In the genomic region with DNA sequence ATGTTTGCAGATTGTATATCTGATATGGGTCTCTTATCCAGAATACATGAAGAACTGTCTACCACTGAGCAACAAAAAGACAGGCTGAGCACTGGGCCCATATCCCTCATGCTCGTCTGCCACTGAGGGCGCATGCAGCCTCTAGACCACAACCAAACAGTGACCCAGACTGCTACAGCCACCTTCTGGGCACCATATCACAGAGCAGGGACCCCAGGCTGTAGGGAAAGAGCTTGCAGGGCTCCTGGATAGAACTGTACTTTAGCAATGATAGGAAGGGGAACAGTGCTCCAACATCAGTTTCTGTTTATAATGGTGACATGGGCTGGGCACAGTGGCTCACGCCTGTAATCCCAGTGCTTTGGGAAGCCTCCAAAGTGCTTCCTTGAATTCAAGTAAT, we compare ENCODE assay signal across 26 cellular contexts. TPM values are rescaled to one million over a fixed set of nuclear protein-coding genes. Genes with fewer than 3 reads are reported as not detected.
DNase-seq lines count a peak whose midpoint lies in the region; TF ChIP-seq lines count a peak whose summit lies in the region.
"Had no signal": no experiment of that assay in that cellular context is flagged by ENCODE, and none has a peak within 500 bp of the region (broad histone marks: within the 10 kb centered on the region; RNA-seq: fewer than 3 reads in every experiment).

No MANE protein-coding gene starts in this region.

- H3K27me3 Mint-ChIP-seq in activated T-helper 2 cell treated with anti-CD3 and anti-CD28 coated beads, Interferon-gamma antibody, Interleukin-2, Interleukin-4, amounts not matched to agents 10 μg/mL and 5 μg/mL and 100 μg/mL, durations not matched to agents 14 hours and 24 hours and 36 hours (ENCODE audit: low read depth) = no peaks in the 10 kb centered on the region
- H3K27me3 Mint-ChIP-seq: activated CD4-positive, alpha-beta T cell treated with anti-CD3 and anti-CD28 coated beads, Interleukin-2, amount 10 ng/mL, durations not matched to agents 24 days and 14 days; activated naive CD8-positive, alpha-beta T cell; CD4-positive, alpha-beta T cell had no signal

- intact Hi-C loops in activated T-helper 2 cell treated with anti-CD3 and anti-CD28 coated beads, Interferon-gamma antibody, Interleukin-2, Interleukin-4, amounts not matched to agents 10 μg/mL and 5 μg/mL and 100 μg/mL, durations not matched to agents 14 hours and 24 hours and 36 hours (cut with micrococcal nuclease) = no loop called here

- H2AFZ ChIP-seq in mesenchymal stem cell (ENCODE audit: low read depth, low read length) = no peak overlapping the region

- TF ChIP-seq CTCF in GM12872 (IDR thresholded peaks at IDR 0.05; ENCODE audit: insufficient read depth, low read depth, low read length) = 0 out of 3 replicates have a peak, but pooled peaks have one; percentile 1

- no peak overlapping the region for H3K14ac ChIP-seq in mesenchymal stem cell (ENCODE audit: low read length in 2 of 2)

- no peak overlapping the region for H3K18ac ChIP-seq in mesenchymal stem cell (ENCODE audit: low read depth in 1 of 2, low read length in 2 of 2)

- no peak overlapping the region for H3K9ac ChIP-seq in mesenchymal stem cell (ENCODE audit: low read length)

- H3K27me3 ChIP-seq in mesenchymal stem cell (ENCODE audit: control insufficient read depth in 1 of 2, insufficient read depth in 1 of 2, low read length in 2 of 2) = no peaks in the 10 kb centered on the region
- H3K27me3 ChIP-seq: ovary, Peyer's patch had no signal

- no peak overlapping the region for H3K27ac ChIP-seq in mesenchymal stem cell (ENCODE audit: low read length, poor library complexity, severe bottlenecking)
- H3K27ac ChIP-seq: ovary, Peyer's patch, VCaP had no signal

- H3K79me1 ChIP-seq in mesenchymal stem cell (replicated peaks; ENCODE audit: low read length, poor library complexity, severe bottlenecking) = no peaks in the 10 kb centered on the region

- DNase-seq in NCI-H526 treated with DMSO at 0.1 percent for 48 hours (lab: John Stamatoyannopoulos, UW) (peak; percentile 21), cerebellar cortex (ENCODE audit: low spot score) (peak; percentile 21), mesenchymal stem cell (no peak), ecto neural progenitor cell (ENCODE audit: low spot score) (no peak), NCI-H2081 treated with DMSO at 0.1 percent for 48 hours (lab: John Stamatoyannopoulos, UW) (no peak)
- no peak for DNase-seq in activated T-helper 2 cell treated with anti-CD3 and anti-CD28 coated beads, Interferon-gamma antibody, Interleukin-2, Interleukin-4, amounts not matched to agents 10 μg/mL and 5 μg/mL and 100 μg/mL, durations not matched to agents 14 hours and 24 hours and 36 hours (ENCODE audit: low spot score)
- DNase-seq: activated CD4-positive, alpha-beta T cell treated with anti-CD3 and anti-CD28 coated beads, Interleukin-2, amount 10 ng/mL, durations not matched to agents 24 days and 14 days; activated CD8-positive, alpha-beta memory T cell treated with anti-CD3 and anti-CD28 coated beads for 24 hours; activated T-cell treated with anti-CD3 and anti-CD28 coated beads for 4 hours; CD4-positive, alpha-beta T cell; hippocampal formation; immature natural killer cell; IMR-90; left cardiac atrium; MV-4-11; nephron progenitor cell; ovary; Peyer's patch; retina; SHP77; stimulated activated naive CD4-positive, alpha-beta T cell; T1000 had no signal

- peaks cover 4% of the 10 kb centered on the region for H3K36me3 Mint-ChIP-seq in activated T-helper 2 cell treated with anti-CD3 and anti-CD28 coated beads, Interferon-gamma antibody, Interleukin-2, Interleukin-4, amounts not matched to agents 10 μg/mL and 5 μg/mL and 100 μg/mL, durations not matched to agents 14 hours and 24 hours and 36 hours (ENCODE audit: low read depth)

- H2BK15ac ChIP-seq in mesenchymal stem cell (ENCODE audit: low read depth, poor library complexity, severe bottlenecking) = no peak overlapping the region

- H2BK5ac ChIP-seq in mesenchymal stem cell (ENCODE audit: low read depth, low read length, poor library complexity, severe bottlenecking) = no peak overlapping the region

- no peak overlapping the region for H3K4me3 Mint-ChIP-seq in activated T-helper 2 cell treated with anti-CD3 and anti-CD28 coated beads, Interferon-gamma antibody, Interleukin-2, Interleukin-4, amounts not matched to agents 10 μg/mL and 5 μg/mL and 100 μg/mL, durations not matched to agents 14 hours and 24 hours and 36 hours (ENCODE audit: low read depth)
- H3K4me3 Mint-ChIP-seq: activated CD4-positive, alpha-beta T cell treated with anti-CD3 and anti-CD28 coated beads, Interleukin-2, amount 10 ng/mL, durations not matched to agents 24 days and 14 days; activated naive CD8-positive, alpha-beta T cell; CD4-positive, alpha-beta T cell; immature natural killer cell; nephron progenitor cell had no signal

- H3K4me2 ChIP-seq in mesenchymal stem cell (ENCODE audit: low read length, poor library complexity, severe bottlenecking) = no peak overlapping the region
- H3K4me2 ChIP-seq: smooth muscle cell had no signal

- 57% methylated on average over 3 of the region's 3 CpGs for WGBS in mesenchymal stem cell

- no peak overlapping the region for H2BK12ac ChIP-seq in mesenchymal stem cell (ENCODE audit: low read length in 2 of 2)

- peak overlapping the region; percentile 27 for H4K91ac ChIP-seq in mesenchymal stem cell (ENCODE audit: low read length)

- no peak overlapping the region for H3K4me3 ChIP-seq in mesenchymal stem cell (ENCODE audit: insufficient read depth in 1 of 2, low read depth in 1 of 2, low read length in 2 of 2)
- H3K4me3 ChIP-seq: ovary, Peyer's patch, smooth muscle cell had no signal

- H3K4me1 Mint-ChIP-seq in activated T-helper 2 cell treated with anti-CD3 and anti-CD28 coated beads, Interferon-gamma antibody, Interleukin-2, Interleukin-4, amounts not matched to agents 10 μg/mL and 5 μg/mL and 100 μg/mL, durations not matched to agents 14 hours and 24 hours and 36 hours (ENCODE audit: low read depth) = no peaks in the 10 kb centered on the region
- H3K4me1 Mint-ChIP-seq: immature natural killer cell had no signal

- H4K8ac ChIP-seq in mesenchymal stem cell (ENCODE audit: low read length) = peak overlapping the region; percentile 54

- no peak overlapping the region for H2AK5ac ChIP-seq in mesenchymal stem cell (ENCODE audit: low read length, severe bottlenecking)

- H3K9me3 Mint-ChIP-seq in activated T-helper 2 cell treated with anti-CD3 and anti-CD28 coated beads, Interferon-gamma antibody, Interleukin-2, Interleukin-4, amounts not matched to agents 10 μg/mL and 5 μg/mL and 100 μg/mL, durations not matched to agents 14 hours and 24 hours and 36 hours = no peaks in the 10 kb centered on the region
- H3K9me3 Mint-ChIP-seq: activated CD4-positive, alpha-beta T cell treated with anti-CD3 and anti-CD28 coated beads, Interleukin-2, amount 10 ng/mL, durations not matched to agents 24 days and 14 days; CD4-positive, alpha-beta T cell; immature natural killer cell; nephron progenitor cell had no signal

- no peaks in the 10 kb centered on the region for H3K9me3 ChIP-seq in mesenchymal stem cell (ENCODE audit: control insufficient read depth, low read length)
- H3K9me3 ChIP-seq: ovary, Peyer's patch had no signal

- no peaks in the 10 kb centered on the region for H3K4me1 ChIP-seq in mesenchymal stem cell (ENCODE audit: control insufficient read depth, insufficient read depth, low read depth, low read length)
- H3K4me1 ChIP-seq: Peyer's patch had no signal

- no peak overlapping the region for H3K23ac ChIP-seq in mesenchymal stem cell (ENCODE audit: low read length in 2 of 2)

- H3K27ac Mint-ChIP-seq in activated T-helper 2 cell treated with anti-CD3 and anti-CD28 coated beads, Interferon-gamma antibody, Interleukin-2, Interleukin-4, amounts not matched to agents 10 μg/mL and 5 μg/mL and 100 μg/mL, durations not matched to agents 14 hours and 24 hours and 36 hours = no peak overlapping the region
- H3K27ac Mint-ChIP-seq: activated CD4-positive, alpha-beta T cell treated with anti-CD3 and anti-CD28 coated beads, Interleukin-2, amount 10 ng/mL, durations not matched to agents 24 days and 14 days; activated naive CD8-positive, alpha-beta T cell; CD4-positive, alpha-beta T cell; immature natural killer cell; nephron progenitor cell had no signal

- H3K4ac ChIP-seq in mesenchymal stem cell (ENCODE audit: low read depth in 1 of 2, low read length in 2 of 2) = no peak overlapping the region

- no peak overlapping the region for H2BK120ac ChIP-seq in mesenchymal stem cell (ENCODE audit: low read depth, low read length)

- peaks cover 4 to 71% of the 10 kb centered on the region in 2 experiments for H3K36me3 ChIP-seq in mesenchymal stem cell (ENCODE audit: control insufficient read depth in 1 of 2, insufficient read depth in 2 of 2, low read depth in 1 of 2, low read length in 2 of 2)
- H3K36me3 ChIP-seq: ovary had no signal

RNA-seq across cellular contexts. Expression of a gene that starts 40.2 kb away (rescaled TPM):
- 47.8 TPM for polyA plus RNA-seq in mesenchymal stem cell (2013, experiment 1 of 2)
- polyA plus RNA-seq in mesenchymal stem cell (2013, experiment 2 of 2) = 52.9 TPM
- total RNA-seq in activated T-helper 2 cell treated with anti-CD3 and anti-CD28 coated beads, Interferon-gamma antibody, Interleukin-2, Interleukin-4, amounts not matched to agents 10 μg/mL and 5 μg/mL and 100 μg/mL, durations not matched to agents 14 hours and 24 hours and 36 hours = 34.1 and 34.8 TPM in 2 replicates

RNA-seq across cellular contexts. Expression of a gene that starts 40.5 kb away (rescaled TPM):
- 6.7 TPM for polyA plus RNA-seq in mesenchymal stem cell (2013, experiment 1 of 2)
- polyA plus RNA-seq in mesenchymal stem cell (2013, experiment 2 of 2) = 7.2 TPM
- total RNA-seq in activated T-helper 2 cell treated with anti-CD3 and anti-CD28 coated beads, Interferon-gamma antibody, Interleukin-2, Interleukin-4, amounts not matched to agents 10 μg/mL and 5 μg/mL and 100 μg/mL, durations not matched to agents 14 hours and 24 hours and 36 hours = 19.5 and 22.4 TPM in 2 replicates

RNA-seq across cellular contexts. Expression of a gene that starts 45.8 kb away (rescaled TPM):
- 0.32 TPM for polyA plus RNA-seq in mesenchymal stem cell (2013, experiment 1 of 2)
- polyA plus RNA-seq in mesenchymal stem cell (2013, experiment 2 of 2) = 0.34 TPM
- total RNA-seq in activated T-helper 2 cell treated with anti-CD3 and anti-CD28 coated beads, Interferon-gamma antibody, Interleukin-2, Interleukin-4, amounts not matched to agents 10 μg/mL and 5 μg/mL and 100 μg/mL, durations not matched to agents 14 hours and 24 hours and 36 hours = 1.2 and 1.8 TPM in 2 replicates

Comparison
In these comparisons a context has a peak if more than half of its experiments do, and no peak if none do; other contexts are left out.
1. DNase-seq: peak in NCI-H526 treated with DMSO at 0.1 percent for 48 hours (single experiment) and cerebellar cortex (single experiment); none in mesenchymal stem cell (single experiment), ecto neural progenitor cell (single experiment), activated T-helper 2 cell treated with anti-CD3 and anti-CD28 coated beads, Interferon-gamma antibody, Interleukin-2, Interleukin-4, amounts not matched to agents 10 μg/mL and 5 μg/mL and 100 μg/mL, durations not matched to agents 14 hours and 24 hours and 36 hours (single experiment) and NCI-H2081 treated with DMSO at 0.1 percent for 48 hours (single experiment).